20 cellular contexts compared by ENCODE assay signal in the genomic region with DNA sequence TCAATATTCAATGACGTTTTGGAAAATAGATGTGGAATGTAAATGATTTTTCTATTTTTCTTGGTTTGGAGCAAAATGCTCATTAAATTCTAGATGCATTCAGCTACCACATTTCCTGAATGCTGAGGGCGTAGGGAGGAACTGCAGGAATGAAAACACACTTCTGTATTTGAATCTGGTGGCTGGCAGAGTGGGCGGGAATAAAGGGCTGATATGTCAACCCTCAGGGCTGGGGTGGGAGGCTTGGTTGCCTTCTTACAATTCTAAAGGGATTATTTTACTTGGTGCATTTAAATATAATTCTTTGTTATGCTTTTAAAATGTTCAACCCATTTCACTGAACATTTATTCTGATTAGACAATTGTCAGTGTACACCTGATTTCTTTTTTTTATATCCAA. TPM values are rescaled to one million over a fixed set of nuclear protein-coding genes. Genes with fewer than 3 reads are reported as not detected.
A peak's percentile ranks its signal among the peaks of the same experiment; 100 is the strongest.
DNase-seq lines count a peak whose midpoint lies in the region; ATAC-seq, FAIRE-seq and TF ChIP-seq lines count a peak whose summit lies in the region.
"Had no signal": no experiment of that assay in that cellular context is flagged by ENCODE, and none has a peak within 500 bp of the region (broad histone marks: within the 10 kb centered on the region; RNA-seq: fewer than 3 reads in every experiment).

No MANE protein-coding gene starts in this region.

- H3K27me3 Mint-ChIP-seq in activated CD4-positive, alpha-beta T cell treated with anti-CD3 and anti-CD28 coated beads, Interleukin-2, amount 10 ng/mL, durations not matched to agents 24 days and 14 days = peaks cover 17% of the 10 kb centered on the region
- H3K27me3 Mint-ChIP-seq in type B pancreatic cell = no peaks in the 10 kb centered on the region

- peak; percentile 18 for FAIRE-seq in endometrium (lab: Jason Lieb, UNC)
- FAIRE-seq: D721Med, G401.6, GM12891, HepG2 had no signal

- ATAC-seq in GM19467 (IDR thresholded peaks at IDR 0.05; ENCODE audit: unreplicated experiment) (no peak), GM18517 (IDR thresholded peaks at IDR 0.05; ENCODE audit: unreplicated experiment) (no peak)
- ATAC-seq: HepG2 had no signal

- H3K9me3 Mint-ChIP-seq in activated CD4-positive, alpha-beta T cell treated with anti-CD3 and anti-CD28 coated beads, Interleukin-2, amount 10 ng/mL, durations not matched to agents 24 days and 14 days = no peaks in the 10 kb centered on the region
- H3K9me3 Mint-ChIP-seq in type B pancreatic cell = peaks cover 8% of the 10 kb centered on the region

- H3K27ac Mint-ChIP-seq in activated CD4-positive, alpha-beta T cell treated with anti-CD3 and anti-CD28 coated beads, Interleukin-2, amount 10 ng/mL, durations not matched to agents 24 days and 14 days = no peak overlapping the region
- H3K27ac Mint-ChIP-seq in type B pancreatic cell = peak overlapping the region; percentile 45
- H3K27ac Mint-ChIP-seq: CD4-positive, CD25-positive, alpha-beta regulatory T cell; CD8-positive, alpha-beta memory T cell; IgD-negative memory B cell had no signal

- TF ChIP-seq CTCF in type B pancreatic cell (conservative IDR thresholded peaks at IDR 0.05) = no peak

- H3K4me1 Mint-ChIP-seq in activated CD4-positive, alpha-beta T cell treated with anti-CD3 and anti-CD28 coated beads, Interleukin-2, amount 10 ng/mL, durations not matched to agents 24 days and 14 days = no peaks in the 10 kb centered on the region
- peaks cover 18% of the 10 kb centered on the region for H3K4me1 Mint-ChIP-seq in type B pancreatic cell (ENCODE audit: unreplicated experiment)
- H3K4me1 Mint-ChIP-seq: CD4-positive, CD25-positive, alpha-beta regulatory T cell; CD8-positive, alpha-beta memory T cell; IgD-negative memory B cell had no signal

- no peak overlapping the region for H3K4me3 Mint-ChIP-seq in activated CD4-positive, alpha-beta T cell treated with anti-CD3 and anti-CD28 coated beads, Interleukin-2, amount 10 ng/mL, durations not matched to agents 24 days and 14 days
- no peak overlapping the region for H3K4me3 Mint-ChIP-seq in type B pancreatic cell
- H3K4me3 Mint-ChIP-seq: CD4-positive, CD25-positive, alpha-beta regulatory T cell; CD8-positive, alpha-beta memory T cell; IgD-negative memory B cell had no signal

- H3K36me3 Mint-ChIP-seq in activated CD4-positive, alpha-beta T cell treated with anti-CD3 and anti-CD28 coated beads, Interleukin-2, amount 10 ng/mL, durations not matched to agents 24 days and 14 days (ENCODE audit: low read depth) = no peaks in the 10 kb centered on the region
- H3K36me3 Mint-ChIP-seq in type B pancreatic cell = no peaks in the 10 kb centered on the region
- H3K36me3 Mint-ChIP-seq: CD4-positive, CD25-positive, alpha-beta regulatory T cell; CD8-positive, alpha-beta memory T cell; IgD-negative memory B cell had no signal

- peak; percentile 18 for DNase-seq in activated CD4-positive, alpha-beta T cell treated with anti-CD3 and anti-CD28 coated beads, Interleukin-2, amount 10 ng/mL, durations not matched to agents 24 days and 14 days
- DNase-seq in activated CD4-positive, alpha-beta T cell treated with anti-CD3 and anti-CD28 coated beads, Interleukin-2, amount 50 U/mL, for 4 hours = no peak
- DNase-seq in OCI-M1 (lab: John Stamatoyannopoulos, UW) = peak; percentile 44
- no peak for DNase-seq in type B pancreatic cell (ENCODE audit: extremely low spot score, unreplicated experiment)
- DNase-seq in NCI-H1694 treated with DMSO at 0.1 percent for 48 hours (lab: John Stamatoyannopoulos, UW) = no peak
- DNase-seq: BE2C; C1 segment of cervical spinal cord; Caco-2; CD4-positive, CD25-positive, alpha-beta regulatory T cell; CD8-positive, alpha-beta memory T cell; GOT3; H7 had no signal

- intact Hi-C loops in activated CD4-positive, alpha-beta T cell treated with anti-CD3 and anti-CD28 coated beads, Interleukin-2, amount 10 ng/mL, durations not matched to agents 24 days and 14 days (cut with micrococcal nuclease) = no loop called here

RNA-seq across cellular contexts. Expression of gene MYO3B, which starts 26.6 kb away (rescaled TPM):
- total RNA-seq in activated CD4-positive, alpha-beta T cell treated with anti-CD3 and anti-CD28 coated beads, Interleukin-2, amount 10 ng/mL, durations not matched to agents 24 days and 14 days = 0.95 and 1.5 TPM in 2 replicates
- 0.46 and 1.2 TPM in 2 replicates for total RNA-seq in type B pancreatic cell (ENCODE audit: low replicate concordance)
- total RNA-seq: CD4-positive, CD25-positive, alpha-beta regulatory T cell; HepG2 had no signal

Comparison
In these comparisons a context has a peak if more than half of its experiments do, and no peak if none do; other contexts are left out.
1. DNase-seq: peak in activated CD4-positive, alpha-beta T cell treated with anti-CD3 and anti-CD28 coated beads, Interleukin-2, amount 10 ng/mL, durations not matched to agents 24 days and 14 days (single experiment) and OCI-M1 (single experiment); none in activated CD4-positive, alpha-beta T cell treated with anti-CD3 and anti-CD28 coated beads, Interleukin-2, amount 50 U/mL, for 4 hours (0 of 2), type B pancreatic cell (single experiment) and NCI-H1694 treated with DMSO at 0.1 percent for 48 hours (single experiment).